ENCODE assay signal across 8 cellular contexts in the genomic region with DNA sequence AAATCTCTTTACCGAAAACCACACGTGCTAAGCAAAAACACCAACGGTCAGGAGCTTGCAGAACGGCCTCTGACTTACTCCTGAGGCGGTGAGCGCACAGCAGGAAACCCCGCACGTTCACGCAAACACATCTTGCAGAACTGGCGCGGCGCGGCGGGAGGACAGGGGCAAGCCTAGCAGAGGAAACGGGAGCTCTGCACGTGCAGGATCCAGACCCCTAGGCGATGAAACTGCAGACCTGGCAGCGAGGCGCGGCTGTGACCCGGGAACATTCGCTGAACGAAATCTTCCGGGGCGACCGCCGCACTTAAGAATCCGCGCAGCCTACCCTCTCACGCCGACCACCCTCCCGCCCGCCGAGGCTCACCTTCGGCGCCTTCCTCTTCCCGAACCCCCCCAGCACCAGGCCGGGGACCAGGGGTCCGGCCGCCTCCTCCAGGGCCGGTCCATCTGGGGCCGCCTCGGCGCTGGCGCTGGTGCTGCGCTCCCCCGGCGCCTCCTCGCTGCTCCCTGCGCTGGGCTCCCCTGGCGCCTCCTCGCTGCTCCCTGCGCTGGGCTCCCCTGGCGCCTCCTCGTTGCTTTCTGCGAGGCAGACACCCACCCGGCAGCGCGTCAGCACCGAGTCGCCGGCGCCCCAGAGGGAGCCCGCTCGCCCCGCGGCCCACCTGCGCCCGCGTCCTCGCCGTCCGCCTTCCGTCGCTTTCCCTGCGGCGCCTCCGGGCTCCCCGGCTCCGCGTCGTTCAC. TPM values are rescaled to one million over a fixed set of nuclear protein-coding genes. Genes with fewer than 3 reads are reported as not detected.
DNase-seq lines count a peak whose midpoint lies in the region; ATAC-seq, FAIRE-seq and TF ChIP-seq lines count a peak whose summit lies in the region.

No MANE protein-coding gene starts in this region.

- H3K9me3 ChIP-seq in esophagus squamous epithelium (no peaks in the 10 kb centered on the region), pancreas (no peaks in the 10 kb centered on the region)

- ATAC-seq in HG03045 (IDR thresholded peaks at IDR 0.05; ENCODE audit: unreplicated experiment), result peak; percentile 18
- ATAC-seq in activated B cell treated with CpG ODN at 0.5 μM for 24 hours (ENCODE audit: low read depth), result peak; percentile 30
- peak in 1 of 4 donors; percentile 1 for ATAC-seq in pancreas

- POLR2A ChIA-PET in activated B cell treated with CpG ODN at 0.5 μM for 24 hours (lab: Charles Lee), result interaction anchor here (0.7 kb wide), 1 partner anchor 72 kb away, joined by 7 read pairs; no protein-coding TSS in a partner anchor

- H3K4me3 ChIP-seq in esophagus squamous epithelium (peak overlapping the region; percentile 81 to 99 (median 92)), pancreas (peak overlapping the region; percentile 68 to 95 (median 91))

- TF ChIP-seq POLR2A in esophagus squamous epithelium (IDR thresholded peaks at IDR 0.05), result no peak

- H3K4me1 Mint-ChIP-seq in activated B cell treated with CpG ODN at 0.5 μM for 24 hours, result peaks cover 35% of the 10 kb centered on the region

- peaks cover 30 to 68% (median 41%) of the 10 kb centered on the region in 3 donors for H3K36me3 ChIP-seq in esophagus squamous epithelium
- peaks cover 0 to 34% (median 19%) of the 10 kb centered on the region in 3 donors for H3K36me3 ChIP-seq in pancreas

- CTCF ChIA-PET in activated B cell treated with CpG ODN at 0.5 μM for 24 hours (lab: Charles Lee), result no interaction called here

- intact Hi-C loops in activated B cell treated with CpG ODN at 0.5 μM for 24 hours (cut with micrococcal nuclease) (loop anchor here (1.0 kb wide), 3 partner anchors 46 to 72 kb away; no protein-coding TSS in a partner anchor), esophagus squamous epithelium (cut with DNase I) (no loop called here), pancreas (cut with DNase I) (no loop called here)

- no peaks in the 10 kb centered on the region for H3K27me3 Mint-ChIP-seq in activated B cell treated with CpG ODN at 0.5 μM for 24 hours

- 0% methylated on average over 11 of the region's 82 CpGs; no CpG with 5 or more reads in 1 of the 2 donors for WGBS in esophagus squamous epithelium, 2 donors
- WGBS in pancreas, 2 donors, result 0 to 1% methylated on average over 76 to 82 of the region's 82 CpGs

- peaks cover 42% of the 10 kb centered on the region for H3K36me3 Mint-ChIP-seq in activated B cell treated with CpG ODN at 0.5 μM for 24 hours (ENCODE audit: low read depth)

- TF ChIP-seq CTCF in activated B cell treated with CpG ODN at 0.5 μM for 24 hours (IDR thresholded peaks at IDR 0.05), result no peak
- no peak for TF ChIP-seq CTCF in esophagus squamous epithelium (IDR thresholded peaks at IDR 0.05)
- no peak for TF ChIP-seq CTCF in pancreas (IDR thresholded peaks at IDR 0.05)

- no peak for FAIRE-seq in pancreas (lab: Jason Lieb, UNC)

- H3K9me3 Mint-ChIP-seq in activated B cell treated with CpG ODN at 0.5 μM for 24 hours, result no peaks in the 10 kb centered on the region

- no peak overlapping the region for H3K27ac Mint-ChIP-seq in activated B cell treated with CpG ODN at 0.5 μM for 24 hours

- H3K27me3 ChIP-seq in esophagus squamous epithelium (no peaks in the 10 kb centered on the region), pancreas (no peaks in the 10 kb centered on the region)

- H3K27ac ChIP-seq in esophagus squamous epithelium (peak overlapping the region; percentile 56 to 97 (median 92)), pancreas (peak overlapping the region in 1 of 4 donors; percentile 72)

- H3K4me3 Mint-ChIP-seq in activated B cell treated with CpG ODN at 0.5 μM for 24 hours, result peak overlapping the region; percentile 82

- H3K4me1 ChIP-seq in esophagus squamous epithelium (peaks cover 20 to 43% (median 23%) of the 10 kb centered on the region in 3 donors), pancreas (peaks cover 4 to 16% (median 8%) of the 10 kb centered on the region in 3 donors)

- DNase-seq in stimulated activated CD4-positive, alpha-beta T cell treated with anti-CD3 and anti-CD28 coated beads, Interleukin-1b, Interleukin-23, amount 100 ng/mL, for 48 hours, result peak; percentile 32
- no peak for DNase-seq in stimulated activated CD4-positive, alpha-beta T cell treated with anti-CD3 and anti-CD28 coated beads, Interleukin-4, amount 100 ng/mL, for 24 hours
- no peak for DNase-seq in activated B cell treated with CpG ODN at 0.5 μM for 24 hours
- DNase-seq in esophagus squamous epithelium (lab: John Stamatoyannopoulos, UW), result no peak
- DNase-seq in pancreas, result peak in 4 of 6 donors; percentile 13 to 72 (median 50)
- DNase-seq in NOMO-1 (lab: John Stamatoyannopoulos, UW; ENCODE audit: unreplicated experiment in 2 of 2), result no peak
- DNase-seq in OCI-M1 (lab: John Stamatoyannopoulos, UW), result no peak

RNA-seq across cellular contexts. Expression of a gene that starts 0.6 kb away (rescaled TPM):
- total RNA-seq in activated B cell treated with CpG ODN at 0.5 μM for 24 hours (39.9 and 43.0 TPM in 2 replicates), esophagus squamous epithelium (10 to 100 TPM in 2 of 4 donors, 1 to 10 TPM in 2; 8.9 to 15.3 (median 11.0) TPM), pancreas (10 to 100 TPM in 4 of 6 donors, 1 to 10 TPM in 2; 7.8 to 15.6 (median 12.4) TPM)
- polyA plus RNA-seq in pancreas, result 10 to 100 TPM; 32.9 to 46.7 TPM

RNA-seq across cellular contexts. Expression of a gene that starts 0.8 kb away (rescaled TPM):
- 28.1 and 29.1 TPM in 2 replicates for total RNA-seq in activated B cell treated with CpG ODN at 0.5 μM for 24 hours
- 10 to 100 TPM in 3 of 4 donors, 1 to 10 TPM in 1; 9.6 to 12.1 (median 11.1) TPM for total RNA-seq in esophagus squamous epithelium
- total RNA-seq in pancreas, result 10 to 100 TPM in 1 of 6 donors, 1 to 10 TPM in 5; 6.8 to 10.9 (median 8.1) TPM
- polyA plus RNA-seq in pancreas, result 10 to 100 TPM; 32.8 to 45.8 TPM

Comparison
In these comparisons a context has a peak if more than half of its experiments do, and no peak if none do; other contexts are left out.
1. DNase-seq: peak in stimulated activated CD4-positive, alpha-beta T cell treated with anti-CD3 and anti-CD28 coated beads, Interleukin-1b, Interleukin-23, amount 100 ng/mL, for 48 hours (single experiment) and pancreas (4 of 6); none in stimulated activated CD4-positive, alpha-beta T cell treated with anti-CD3 and anti-CD28 coated beads, Interleukin-4, amount 100 ng/mL, for 24 hours (single experiment), activated B cell treated with CpG ODN at 0.5 μM for 24 hours (single experiment), esophagus squamous epithelium (single experiment), NOMO-1 (0 of 2) and OCI-M1 (single experiment).